ENCODE assay signal across 13 cellular contexts in the genomic region with DNA sequence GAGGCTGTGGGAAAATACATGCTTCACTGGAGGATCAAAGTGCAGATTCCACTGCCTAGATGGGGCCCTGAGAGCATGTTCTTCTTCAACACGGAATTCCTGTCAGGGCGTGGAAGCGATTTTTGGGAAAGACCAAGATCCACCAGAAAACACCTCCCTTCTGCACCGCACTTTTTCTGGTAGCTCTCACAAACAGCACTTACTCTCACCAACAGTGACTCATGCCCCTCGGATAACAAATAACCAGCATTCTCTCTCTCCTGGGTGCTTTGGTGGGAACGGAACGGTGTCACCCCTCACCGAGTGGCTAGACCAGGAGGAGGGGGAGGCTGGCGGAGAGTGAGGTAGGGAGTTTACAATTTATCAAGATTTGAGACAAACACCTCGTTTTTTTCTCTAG. TPM values are rescaled to one million over a fixed set of nuclear protein-coding genes. Genes with fewer than 3 reads are reported as not detected.
DNase-seq lines count a peak whose midpoint lies in the region; ATAC-seq and TF ChIP-seq lines count a peak whose summit lies in the region.
"Had no signal": no experiment of that assay in that cellular context is flagged by ENCODE, and none has a peak within 500 bp of the region (broad histone marks: within the 10 kb centered on the region; RNA-seq: fewer than 3 reads in every experiment).

No MANE protein-coding gene starts in this region.

- peaks cover 17% of the 10 kb centered on the region for H3K4me1 ChIP-seq in HUES64 (ENCODE audit: insufficient read depth, low read length)
- peaks cover 0 to 36% (median 11%) of the 10 kb centered on the region in 4 donors for H3K4me1 ChIP-seq in stomach

- DNase-seq in choroid plexus epithelial cell (ENCODE audit: low read depth) (peak; percentile 83), kidney epithelial cell (ENCODE audit: low read depth) (peak; percentile 45), stomach (no peak), posterior cingulate gyrus (no peak), amniotic stem cell (lab: John Stamatoyannopoulos, UW) (no peak)
- DNase-seq in effector memory CD8-positive, alpha-beta T cell: no peak
- DNase-seq: activated CD8-positive, alpha-beta T cell treated with anti-CD3 and anti-CD28 coated beads, Interleukin-2, amount 10 ng/mL, durations not matched to agents 7 days and 5 days; activated naive CD8-positive, alpha-beta T cell treated with anti-CD3 and anti-CD28 coated beads for 36 hours; CD8-positive, alpha-beta memory T cell; kidney; NK-92 treated with Interleukin-12 subunit alpha and Interleukin-12 subunit beta, amount 100 ng/mL, for 24 hours had no signal

- no peaks in the 10 kb centered on the region for H3K36me3 ChIP-seq in HUES64 (ENCODE audit: insufficient read depth, low read length)
- H3K36me3 ChIP-seq in kidney epithelial cell (ENCODE audit: control insufficient read depth, insufficient read depth, low read length): no peaks in the 10 kb centered on the region
- H3K36me3 ChIP-seq in stomach: no peaks in the 10 kb centered on the region

- TF ChIP-seq POLR2A in stomach (IDR thresholded peaks at IDR 0.05): no peak

- peak overlapping the region; percentile 51; the same call in 1 of the 2 replicates for H3K27ac ChIP-seq in HUES64 (ENCODE audit: low read depth, low read length)
- peak overlapping the region in 4 of 5 donors; percentile 9 to 69 (median 50) for H3K27ac ChIP-seq in stomach

- H3K9ac ChIP-seq in HUES64 (ENCODE audit: low read depth, low read length): no peak overlapping the region

- H3K9me3 ChIP-seq in HUES64 (ENCODE audit: insufficient read depth, low read depth, low read length) (no peaks in the 10 kb centered on the region), stomach (no peaks in the 10 kb centered on the region)

- H3K9me3 Mint-ChIP-seq in effector memory CD8-positive, alpha-beta T cell: peaks cover 7 to 14% of the 10 kb centered on the region in 2 donors
- H3K9me3 Mint-ChIP-seq: activated naive CD8-positive, alpha-beta T cell treated with anti-CD3 and anti-CD28 coated beads for 36 hours had no signal

- no peak overlapping the region for H3K4me3 ChIP-seq in HUES64 (ENCODE audit: low read length)
- no peak overlapping the region for H3K4me3 ChIP-seq in choroid plexus epithelial cell (ENCODE audit: low read depth, low read length)
- no peak overlapping the region for H3K4me3 ChIP-seq in kidney epithelial cell (ENCODE audit: low read depth, low read length)
- no peak overlapping the region for H3K4me3 ChIP-seq in stomach

- H3K27ac Mint-ChIP-seq in effector memory CD8-positive, alpha-beta T cell: no peak overlapping the region
- H3K27ac Mint-ChIP-seq: activated CD8-positive, alpha-beta T cell treated with anti-CD3 and anti-CD28 coated beads, Interleukin-2, amount 10 ng/mL, durations not matched to agents 7 days and 5 days; activated naive CD8-positive, alpha-beta T cell treated with anti-CD3 and anti-CD28 coated beads for 36 hours; CD8-positive, alpha-beta memory T cell had no signal

- ATAC-seq in effector memory CD8-positive, alpha-beta T cell (replicated peaks): no peak
- ATAC-seq in HG03095 (IDR thresholded peaks at IDR 0.05; ENCODE audit: unreplicated experiment): no peak
- ATAC-seq: activated CD8-positive, alpha-beta T cell treated with anti-CD3 and anti-CD28 coated beads, Interleukin-2, amount 10 ng/mL, durations not matched to agents 7 days and 5 days had no signal

- H3K4me3 Mint-ChIP-seq in effector memory CD8-positive, alpha-beta T cell: no peak overlapping the region
- H3K4me3 Mint-ChIP-seq: activated CD8-positive, alpha-beta T cell treated with anti-CD3 and anti-CD28 coated beads, Interleukin-2, amount 10 ng/mL, durations not matched to agents 7 days and 5 days; activated naive CD8-positive, alpha-beta T cell treated with anti-CD3 and anti-CD28 coated beads for 36 hours; CD8-positive, alpha-beta memory T cell had no signal

- H3K36me3 Mint-ChIP-seq in effector memory CD8-positive, alpha-beta T cell (ENCODE audit: insufficient read depth): no peaks in the 10 kb centered on the region
- H3K36me3 Mint-ChIP-seq: activated naive CD8-positive, alpha-beta T cell treated with anti-CD3 and anti-CD28 coated beads for 36 hours; CD8-positive, alpha-beta memory T cell had no signal

- H3K27me3 Mint-ChIP-seq in effector memory CD8-positive, alpha-beta T cell: no peaks in the 10 kb centered on the region
- H3K27me3 Mint-ChIP-seq: CD8-positive, alpha-beta memory T cell had no signal

- TF ChIP-seq EP300 in stomach (IDR thresholded peaks at IDR 0.05): no peak

- 38% methylated on average over 5 of the region's 10 CpGs for WGBS in HUES64
- 39 to 58% (median 46%) methylated on average over 10 of the region's 10 CpGs for WGBS in stomach, 5 donors

- no peaks in the 10 kb centered on the region for H3K4me1 Mint-ChIP-seq in effector memory CD8-positive, alpha-beta T cell (ENCODE audit: low read depth in 2 of 2)
- H3K4me1 Mint-ChIP-seq: activated naive CD8-positive, alpha-beta T cell treated with anti-CD3 and anti-CD28 coated beads for 36 hours; CD8-positive, alpha-beta memory T cell had no signal

- no peaks in the 10 kb centered on the region for H3K27me3 ChIP-seq in HUES64 (ENCODE audit: insufficient read depth, low read length)
- no peaks in the 10 kb centered on the region for H3K27me3 ChIP-seq in kidney epithelial cell (ENCODE audit: control insufficient read depth, insufficient read depth, low read length)
- H3K27me3 ChIP-seq in stomach: no peaks in the 10 kb centered on the region

- no peak for TF ChIP-seq CTCF in choroid plexus epithelial cell (conservative IDR thresholded peaks at IDR 0.05; ENCODE audit: low read depth, low read length)
- no peak for TF ChIP-seq CTCF in kidney epithelial cell (IDR thresholded peaks at IDR 0.05; ENCODE audit: insufficient read depth, low read length, poor library complexity, severe bottlenecking)
- no peak for TF ChIP-seq CTCF in stomach (IDR thresholded peaks at IDR 0.05)

- intact Hi-C loops in stomach (cut with DNase I; ENCODE audit: low total_unique reads): no loop called here
- intact Hi-C loops in posterior cingulate gyrus (cut with DNase I): no loop called here

RNA-seq across cellular contexts. Expression of a gene that starts 40.1 kb away (rescaled TPM):
- 0.10 TPM for polyA plus RNA-seq in HUES64 (2013, experiment 1 of 2)
- 0.25 TPM for polyA plus RNA-seq in HUES64 (2013, experiment 2 of 2)
- 0.67 and 0.96 TPM in 2 replicates for total RNA-seq in kidney epithelial cell
- total RNA-seq in stomach: 10 to 100 TPM in 2 of 5 donors, 1 to 10 TPM in 3; 4.3 to 54.9 (median 8.0) TPM
- 1 to 10 TPM; 1.1 to 2.6 (median 1.5) TPM for polyA plus RNA-seq in stomach
- total RNA-seq: activated CD8-positive, alpha-beta T cell treated with anti-CD3 and anti-CD28 coated beads, Interleukin-2, amount 10 ng/mL, durations not matched to agents 7 days and 5 days; activated naive CD8-positive, alpha-beta T cell treated with anti-CD3 and anti-CD28 coated beads for 36 hours; CD8-positive, alpha-beta memory T cell had no signal
- polyA plus RNA-seq: CD8-positive, alpha-beta memory T cell had no signal

Comparison
In these comparisons a context has a peak if more than half of its experiments do, and no peak if none do; other contexts are left out.
1. DNase-seq: peak in choroid plexus epithelial cell (single experiment) and kidney epithelial cell (single experiment); none in stomach (single experiment), effector memory CD8-positive, alpha-beta T cell (0 of 3), posterior cingulate gyrus (0 of 10) and amniotic stem cell (single experiment).